In the genomic region with DNA sequence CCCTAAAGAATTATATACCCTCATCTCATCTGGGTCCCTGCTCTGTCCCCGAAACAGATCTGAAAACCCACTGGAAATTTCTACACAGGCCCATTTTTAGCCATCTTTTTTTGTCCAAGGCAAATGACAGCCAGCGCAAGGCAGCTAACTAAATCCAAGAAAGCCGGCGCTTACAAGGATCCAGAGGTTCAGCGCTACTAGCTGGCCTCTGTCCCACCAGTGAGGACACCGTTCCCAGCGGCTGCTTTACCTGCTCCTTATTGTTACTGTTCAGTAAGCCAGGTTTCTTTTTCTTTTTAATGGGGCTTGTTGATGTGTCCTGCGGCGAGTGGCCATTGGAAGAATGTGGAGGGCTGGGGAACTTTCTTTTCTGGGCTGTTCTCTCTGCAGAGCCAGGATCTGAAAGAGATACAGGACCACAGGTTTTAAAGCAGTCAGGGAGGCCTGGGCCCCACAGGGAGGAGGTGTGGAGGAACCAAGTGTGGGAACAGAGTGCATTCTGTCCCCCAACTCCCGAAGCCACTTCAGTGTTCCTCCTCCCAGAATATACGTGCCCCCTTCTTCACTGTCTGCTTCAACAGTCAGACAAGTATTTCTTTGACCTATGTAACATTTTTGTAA, we compare ENCODE assay signal across 13 cellular contexts. TPM values are rescaled to one million over a fixed set of nuclear protein-coding genes. Genes with fewer than 3 reads are reported as not detected.
DNase-seq lines count a peak whose midpoint lies in the region; ATAC-seq and TF ChIP-seq lines count a peak whose summit lies in the region.
"Had no signal": no experiment of that assay in that cellular context is flagged by ENCODE, and none has a peak within 500 bp of the region (broad histone marks: within the 10 kb centered on the region; RNA-seq: fewer than 3 reads in every experiment).

No MANE protein-coding gene starts in this region.

- peak overlapping the region; percentile 30 for H3K4me2 ChIP-seq in neural progenitor cell

- H3K4me1 Mint-ChIP-seq in activated naive CD8-positive, alpha-beta T cell treated with anti-CD3 and anti-CD28 coated beads for 36 hours = peaks cover 24% of the 10 kb centered on the region
- H3K4me1 Mint-ChIP-seq in activated naive CD8-positive, alpha-beta T cell treated with anti-CD3 and anti-CD28 coated beads, Interleukin-2, amount 50 U/mL, for 24 hours = peaks cover 29% of the 10 kb centered on the region
- H3K4me1 Mint-ChIP-seq in endodermal cell = peaks cover 23% of the 10 kb centered on the region
- H3K4me1 Mint-ChIP-seq in neural progenitor cell = peaks cover 33% of the 10 kb centered on the region

- in situ Hi-C loops in transverse colon (cut with MboI; ENCODE audit: low pct_ligation_motif_present in 1 of 4, low pct_unique_long_range_greater_than_20kb in 1 of 4, low sequenced_read_pairs in 3 of 4) = loop anchor here in 1 of 4 donors (10.0 kb wide), 1 partner anchor 55 kb away; no protein-coding TSS in a partner anchor

- peaks cover 60% of the 10 kb centered on the region for H3K36me3 ChIP-seq in endodermal cell (ENCODE audit: control insufficient read depth, insufficient read depth, low read length)
- no peaks in the 10 kb centered on the region for H3K36me3 ChIP-seq in neural progenitor cell
- H3K36me3 ChIP-seq in transverse colon = peaks cover 0 to 29% (median 10%) of the 10 kb centered on the region in 4 donors

- intact Hi-C loops in transverse colon (cut with DNase I; ENCODE audit: low total_unique reads) = loop anchor here (5.0 kb wide), 1 partner anchor 782 kb away; no protein-coding TSS in a partner anchor

- H3K9me3 ChIP-seq in endodermal cell (ENCODE audit: control insufficient read depth, low read length) = no peaks in the 10 kb centered on the region
- H3K9me3 ChIP-seq in neural progenitor cell (ENCODE audit: low read depth) = no peaks in the 10 kb centered on the region
- H3K9me3 ChIP-seq in transverse colon = no peaks in the 10 kb centered on the region

- H3K27ac Mint-ChIP-seq in activated naive CD8-positive, alpha-beta T cell treated with anti-CD3 and anti-CD28 coated beads for 36 hours = peak overlapping the region; percentile 54
- no peak overlapping the region for H3K27ac Mint-ChIP-seq in activated naive CD8-positive, alpha-beta T cell treated with anti-CD3 and anti-CD28 coated beads, Interleukin-2, amount 50 U/mL, for 24 hours
- H3K27ac Mint-ChIP-seq in endodermal cell (peak overlapping the region; percentile 85), neural progenitor cell (no peak overlapping the region)
- H3K27ac Mint-ChIP-seq: activated CD4-positive, alpha-beta T cell treated with anti-CD3 and anti-CD28 coated beads for 36 hours had no signal

- peaks cover 100% of the 10 kb centered on the region for H3K79me2 ChIP-seq in neural progenitor cell (ENCODE audit: low read depth)

- H3K4me3 Mint-ChIP-seq in activated naive CD8-positive, alpha-beta T cell treated with anti-CD3 and anti-CD28 coated beads for 36 hours = no peak overlapping the region
- H3K4me3 Mint-ChIP-seq in activated naive CD8-positive, alpha-beta T cell treated with anti-CD3 and anti-CD28 coated beads, Interleukin-2, amount 50 U/mL, for 24 hours = no peak overlapping the region
- no peak overlapping the region for H3K4me3 Mint-ChIP-seq in endodermal cell
- no peak overlapping the region for H3K4me3 Mint-ChIP-seq in neural progenitor cell
- H3K4me3 Mint-ChIP-seq: activated CD4-positive, alpha-beta T cell treated with anti-CD3 and anti-CD28 coated beads for 36 hours had no signal

- no peak for DNase-seq in activated naive CD8-positive, alpha-beta T cell treated with anti-CD3 and anti-CD28 coated beads for 36 hours
- no peak for DNase-seq in activated naive CD8-positive, alpha-beta T cell treated with anti-CD3 and anti-CD28 coated beads, Interleukin-2, amount 50 U/mL, for 24 hours
- DNase-seq in endodermal cell (no peak), neural progenitor cell (ENCODE audit: low spot score) (peak; percentile 46), transverse colon (no peak), NCI-H1092 treated with DMSO at 0.1 percent for 48 hours (lab: John Stamatoyannopoulos, UW) (no peak), NCI-H2107 treated with DMSO at 0.1 percent for 48 hours (lab: John Stamatoyannopoulos, UW; ENCODE audit: unreplicated experiment) (no peak)
- DNase-seq: activated CD4-positive, alpha-beta T cell treated with anti-CD3 and anti-CD28 coated beads for 36 hours; cerebellar nuclear complex; NCI-H1417 treated with DMSO at 0.1 percent for 48 hours; NCI-H774; stimulated activated CD4-positive, alpha-beta T cell treated with anti-CD3 and anti-CD28 coated beads, Interleukin-4, amount 100 ng/mL, for 1 hour had no signal

- no peak for ATAC-seq in activated naive CD8-positive, alpha-beta T cell treated with anti-CD3 and anti-CD28 coated beads, Interleukin-2, amount 50 U/mL, for 24 hours
- ATAC-seq in HG03139 (IDR thresholded peaks at IDR 0.05; ENCODE audit: unreplicated experiment) = no peak
- ATAC-seq: activated CD4-positive, alpha-beta T cell treated with anti-CD3 and anti-CD28 coated beads for 36 hours had no signal

- H3K36me3 Mint-ChIP-seq in activated naive CD8-positive, alpha-beta T cell treated with anti-CD3 and anti-CD28 coated beads for 36 hours = peaks cover 15% of the 10 kb centered on the region
- H3K36me3 Mint-ChIP-seq in activated naive CD8-positive, alpha-beta T cell treated with anti-CD3 and anti-CD28 coated beads, Interleukin-2, amount 50 U/mL, for 24 hours (ENCODE audit: low read depth) = peaks cover 25% of the 10 kb centered on the region
- H3K36me3 Mint-ChIP-seq in endodermal cell (ENCODE audit: low read depth) = peaks cover 63% of the 10 kb centered on the region
- peaks cover 26% of the 10 kb centered on the region for H3K36me3 Mint-ChIP-seq in neural progenitor cell

- no peak overlapping the region for H2AFZ ChIP-seq in neural progenitor cell (replicated peaks)

- H3K27ac ChIP-seq in endodermal cell (ENCODE audit: low read depth, low read length) (no peak overlapping the region), neural progenitor cell (peak overlapping the region; percentile 82), transverse colon (peak overlapping the region; percentile 3 to 64 (median 41))

- 90% methylated on average over 8 to 11 of the region's 11 CpGs for WGBS in endodermal cell (ENCODE audit: insufficient coverage in 1 of 2, insufficient read length in 1 of 2), 2 experiments
- 63 to 94% methylated on average over 7 to 11 of the region's 11 CpGs for WGBS in transverse colon (ENCODE audit: low coverage in 1 of 2), 2 donors

- no peak for TF ChIP-seq CTCF in endodermal cell (conservative IDR thresholded peaks at IDR 0.05)
- TF ChIP-seq CTCF in neural progenitor cell (IDR thresholded peaks at IDR 0.05) = no peak
- TF ChIP-seq CTCF in transverse colon (IDR thresholded peaks at IDR 0.05) = no peak

- H3K4me1 ChIP-seq in endodermal cell (ENCODE audit: control insufficient read depth, insufficient read depth, low read length) (no peaks in the 10 kb centered on the region), neural progenitor cell (peaks cover 41% of the 10 kb centered on the region), transverse colon (peaks cover 3 to 20% (median 6%) of the 10 kb centered on the region in 4 donors)

- H4K20me1 ChIP-seq in neural progenitor cell (ENCODE audit: low read depth) = peaks cover 51% of the 10 kb centered on the region

- H3K9ac ChIP-seq in endodermal cell (ENCODE audit: extremely low read depth, low read length, poor library complexity, severe bottlenecking) = no peak overlapping the region
- H3K9ac ChIP-seq in neural progenitor cell = no peak overlapping the region

- H3K4me3 ChIP-seq in endodermal cell (ENCODE audit: low read length) (no peak overlapping the region), neural progenitor cell (no peak overlapping the region), transverse colon (no peak overlapping the region)

- TF ChIP-seq EP300 in transverse colon (IDR thresholded peaks at IDR 0.05; ENCODE audit: low read depth) = no peak

- no peaks in the 10 kb centered on the region for H3K27me3 ChIP-seq in endodermal cell (ENCODE audit: control insufficient read depth, insufficient read depth, low read length, poor library complexity, severe bottlenecking)
- no peaks in the 10 kb centered on the region for H3K27me3 ChIP-seq in neural progenitor cell
- H3K27me3 ChIP-seq in transverse colon = no peaks in the 10 kb centered on the region

- H3F3A ChIP-seq in neural progenitor cell (ENCODE audit: low read depth) = peaks cover 57% of the 10 kb centered on the region

- H3K27me3 Mint-ChIP-seq in activated naive CD8-positive, alpha-beta T cell treated with anti-CD3 and anti-CD28 coated beads for 36 hours = no peaks in the 10 kb centered on the region
- no peaks in the 10 kb centered on the region for H3K27me3 Mint-ChIP-seq in activated naive CD8-positive, alpha-beta T cell treated with anti-CD3 and anti-CD28 coated beads, Interleukin-2, amount 50 U/mL, for 24 hours
- H3K27me3 Mint-ChIP-seq in endodermal cell (ENCODE audit: insufficient read depth) (no peaks in the 10 kb centered on the region), neural progenitor cell (ENCODE audit: insufficient read depth, low read depth) (no peaks in the 10 kb centered on the region)
- H3K27me3 Mint-ChIP-seq: activated CD4-positive, alpha-beta T cell treated with anti-CD3 and anti-CD28 coated beads for 36 hours had no signal

- no peaks in the 10 kb centered on the region for H3K9me3 Mint-ChIP-seq in activated naive CD8-positive, alpha-beta T cell treated with anti-CD3 and anti-CD28 coated beads for 36 hours
- H3K9me3 Mint-ChIP-seq in activated naive CD8-positive, alpha-beta T cell treated with anti-CD3 and anti-CD28 coated beads, Interleukin-2, amount 50 U/mL, for 24 hours = no peaks in the 10 kb centered on the region
- no peaks in the 10 kb centered on the region for H3K9me3 Mint-ChIP-seq in endodermal cell
- no peaks in the 10 kb centered on the region for H3K9me3 Mint-ChIP-seq in neural progenitor cell

- TF ChIP-seq POLR2A in transverse colon (IDR thresholded peaks at IDR 0.05) = no peak

RNA-seq across cellular contexts. Expression of gene ZMYND8, which starts 46.6 kb away (rescaled TPM):
- 10 to 100 TPM; 28.8 to 29.8 TPM for total RNA-seq in activated naive CD8-positive, alpha-beta T cell treated with anti-CD3 and anti-CD28 coated beads for 36 hours
- total RNA-seq in endodermal cell = 10 to 100 TPM; 85.0 to 99.9 TPM
- polyA plus RNA-seq in endodermal cell (2013, experiment 1 of 2) = 47.1 TPM
- 46.3 TPM for polyA plus RNA-seq in endodermal cell (2013, experiment 2 of 2)
- 59.0 and 59.4 TPM in 2 replicates for total RNA-seq in neural progenitor cell (ENCODE audit: low replicate concordance)
- total RNA-seq in transverse colon = 10 to 100 TPM; 41.6 to 79.4 (median 60.7) TPM

Comparison
In these comparisons a context has a peak if more than half of its experiments do, and no peak if none do; other contexts are left out.
1. H3K27ac Mint-ChIP-seq: peak in activated naive CD8-positive, alpha-beta T cell treated with anti-CD3 and anti-CD28 coated beads for 36 hours (single experiment) and endodermal cell (single experiment); none in activated naive CD8-positive, alpha-beta T cell treated with anti-CD3 and anti-CD28 coated beads, Interleukin-2, amount 50 U/mL, for 24 hours (single experiment) and neural progenitor cell (single experiment).